In genomic region chrX:69055193-69055592, GRCh38 we compare ENCODE assay signal across 30 cellular contexts.
"Had no signal": no experiment of that assay in that cellular context is flagged by ENCODE, and none has a peak within 500 bp of the region (broad histone marks: within the 10 kb centered on the region; RNA-seq: fewer than 3 reads in every experiment).

No MANE protein-coding gene starts in this region.

- H3K9ac ChIP-seq: KMS-11 had no signal

- ATAC-seq: activated CD8-positive, alpha-beta T cell treated with anti-CD3 and anti-CD28 coated beads for 36 hours; activated T-cell treated with anti-CD3 and anti-CD28 coated beads, Interleukin-2, amount 50 U/mL, for 72 hours; activated T-helper 17 cell treated with anti-CD3 and anti-CD28 coated beads, Interleukin-2, amount 50 U/mL, for 72 hours; Panc1 had no signal

- H3K4me1 Mint-ChIP-seq: activated CD4-positive, alpha-beta T cell treated with anti-CD3 and anti-CD28 coated beads, Interleukin-2, amount 10 ng/mL, durations not matched to agents 24 days and 14 days; activated naive CD8-positive, alpha-beta T cell treated with anti-CD3 and anti-CD28 coated beads for 36 hours; activated T-helper 17 cell treated with anti-CD3 and anti-CD28 coated beads, Interleukin-2, amount 50 U/mL, for 72 hours; central memory CD8-positive, alpha-beta T cell had no signal

- H3K27me3 ChIP-seq: cardiac muscle cell, SJCRH30 had no signal

- H3K4me1 ChIP-seq: SJCRH30 had no signal

- H3K9me3 ChIP-seq: SJCRH30 had no signal

- H3K4me3 Mint-ChIP-seq: activated CD4-positive, alpha-beta T cell treated with anti-CD3 and anti-CD28 coated beads, Interleukin-2, amount 10 ng/mL, durations not matched to agents 24 days and 14 days; activated CD8-positive, alpha-beta T cell treated with anti-CD3 and anti-CD28 coated beads for 36 hours; activated naive CD8-positive, alpha-beta T cell treated with anti-CD3 and anti-CD28 coated beads for 36 hours; activated T-cell treated with anti-CD3 and anti-CD28 coated beads, Interleukin-2, amount 50 U/mL, for 72 hours; activated T-helper 17 cell treated with anti-CD3 and anti-CD28 coated beads, Interleukin-2, amount 50 U/mL, for 72 hours; central memory CD8-positive, alpha-beta T cell had no signal

- H3K9me3 Mint-ChIP-seq: activated CD4-positive, alpha-beta T cell treated with anti-CD3 and anti-CD28 coated beads, Interleukin-2, amount 10 ng/mL, durations not matched to agents 24 days and 14 days; activated CD8-positive, alpha-beta T cell treated with anti-CD3 and anti-CD28 coated beads for 36 hours; activated naive CD8-positive, alpha-beta T cell treated with anti-CD3 and anti-CD28 coated beads for 36 hours; activated T-cell treated with anti-CD3 and anti-CD28 coated beads, Interleukin-2, amount 50 U/mL, for 72 hours; activated T-helper 17 cell treated with anti-CD3 and anti-CD28 coated beads, Interleukin-2, amount 50 U/mL, for 72 hours; central memory CD8-positive, alpha-beta T cell had no signal

- H3K4me3 ChIP-seq: cardiac muscle cell, SJCRH30, SK-N-MC had no signal

- H3K27ac ChIP-seq: cardiac muscle cell, KMS-11, SJCRH30, SK-N-MC, WERI-Rb-1 had no signal

- H3K27ac Mint-ChIP-seq: activated CD4-positive, alpha-beta T cell treated with anti-CD3 and anti-CD28 coated beads, Interleukin-2, amount 10 ng/mL, durations not matched to agents 24 days and 14 days; activated CD8-positive, alpha-beta T cell treated with anti-CD3 and anti-CD28 coated beads for 36 hours; activated naive CD8-positive, alpha-beta T cell treated with anti-CD3 and anti-CD28 coated beads for 36 hours; activated T-cell treated with anti-CD3 and anti-CD28 coated beads, Interleukin-2, amount 50 U/mL, for 72 hours; activated T-helper 17 cell treated with anti-CD3 and anti-CD28 coated beads, Interleukin-2, amount 50 U/mL, for 72 hours had no signal

- H3K36me3 ChIP-seq: cardiac muscle cell, SJCRH30, WERI-Rb-1 had no signal

- H3K36me3 Mint-ChIP-seq: activated naive CD8-positive, alpha-beta T cell treated with anti-CD3 and anti-CD28 coated beads for 36 hours had no signal

- H3K27me3 Mint-ChIP-seq: activated CD4-positive, alpha-beta T cell treated with anti-CD3 and anti-CD28 coated beads, Interleukin-2, amount 10 ng/mL, durations not matched to agents 24 days and 14 days; activated CD8-positive, alpha-beta T cell treated with anti-CD3 and anti-CD28 coated beads for 36 hours; activated naive CD8-positive, alpha-beta T cell treated with anti-CD3 and anti-CD28 coated beads for 36 hours; activated T-helper 17 cell treated with anti-CD3 and anti-CD28 coated beads, Interleukin-2, amount 50 U/mL, for 72 hours; central memory CD8-positive, alpha-beta T cell had no signal

- DNase-seq: activated CD4-positive, alpha-beta T cell treated with anti-CD3 and anti-CD28 coated beads for 1 hour; activated CD4-positive, alpha-beta T cell treated with anti-CD3 and anti-CD28 coated beads, Interleukin-2, amount 10 ng/mL, durations not matched to agents 24 days and 14 days; activated CD4-positive, alpha-beta T cell treated with anti-CD3 and anti-CD28 coated beads, Interleukin-2, amount 50 U/mL, for 4 hours; activated CD4-positive, CD25-positive, alpha-beta regulatory T cell; activated CD8-positive, alpha-beta T cell treated with anti-CD3 and anti-CD28 coated beads for 36 hours; activated effector memory CD4-positive, alpha-beta T cell treated with anti-CD3 and anti-CD28 coated beads, Interleukin-2, amount 50 U/mL, for 16 hours; activated naive CD4-positive, alpha-beta T cell; activated naive CD4-positive, alpha-beta T cell treated with anti-CD3 and anti-CD28 coated beads, Interleukin-2, amount 50 U/mL, for 16 hours; activated naive CD8-positive, alpha-beta T cell treated with anti-CD3 and anti-CD28 coated beads for 36 hours; activated T-cell treated with anti-CD3 and anti-CD28 coated beads, Interleukin-2, amount 50 U/mL, for 1 hour; activated T-cell treated with anti-CD3 and anti-CD28 coated beads, Interleukin-2, amount 50 U/mL, for 72 hours; amniotic stem cell; aorta; NCI-H1105; NCI-H1417 treated with DMSO at 0.1 percent for 48 hours; NCI-H187 treated with DMSO at 0.1 percent for 48 hours; NCI-H2081 treated with DMSO at 0.1 percent for 48 hours; NCI-H226; NCI-H446 treated with DMSO at 0.1 percent for 48 hours; NCI-H524; SHP77; SJCRH30; T1000; WERI-Rb-1 had no signal
